Comparison of ENCODE assay signal across 1 cellular context in the genomic region with DNA sequence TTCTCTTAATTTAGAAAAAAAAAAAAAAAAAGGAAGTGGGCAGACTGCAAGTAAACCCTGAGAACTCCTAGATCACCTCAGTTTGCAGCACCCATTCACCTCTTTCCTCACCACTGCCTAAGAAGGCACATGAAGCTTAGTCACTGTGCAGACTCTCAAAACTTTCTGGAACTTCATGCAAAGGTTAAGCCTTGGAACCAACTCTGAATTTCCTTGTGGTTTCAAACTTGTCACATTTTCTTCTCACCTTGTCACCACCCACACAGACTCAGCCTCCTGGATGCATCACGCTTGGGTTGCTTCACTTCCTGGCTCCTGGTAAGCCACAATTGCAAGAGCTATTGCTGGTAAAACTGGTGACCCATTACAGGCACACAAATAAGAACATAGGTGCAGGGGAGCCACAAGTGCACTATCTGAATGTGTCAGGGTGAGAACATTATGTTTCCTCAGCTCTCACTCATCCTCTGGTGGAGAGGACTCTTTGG.
TF ChIP-seq lines count a peak whose summit lies in the region.

No MANE protein-coding gene starts in this region.

TF ChIP-seq in IMR-90, 13 proteins besides CTCF, POLR2A, EP300 and RAD21 (continued from another document):
- TF ChIP-seq, protein P1, sequence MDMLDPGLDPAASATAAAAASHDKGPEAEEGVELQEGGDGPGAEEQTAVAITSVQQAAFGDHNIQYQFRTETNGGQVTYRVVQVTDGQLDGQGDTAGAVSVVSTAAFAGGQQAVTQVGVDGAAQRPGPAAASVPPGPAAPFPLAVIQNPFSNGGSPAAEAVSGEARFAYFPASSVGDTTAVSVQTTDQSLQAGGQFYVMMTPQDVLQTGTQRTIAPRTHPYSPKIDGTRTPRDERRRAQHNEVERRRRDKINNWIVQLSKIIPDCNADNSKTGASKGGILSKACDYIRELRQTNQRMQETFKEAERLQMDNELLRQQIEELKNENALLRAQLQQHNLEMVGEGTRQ (IDR thresholded peaks at IDR 0.05; ENCODE audit: low read depth, low read length), result no peak
- TF ChIP-seq MAZ (IDR thresholded peaks at IDR 0.05; ENCODE audit: borderline replicate concordance, low read depth, low read length) (no peak), MAFK (IDR thresholded peaks at IDR 0.05; ENCODE audit: low read depth, low read length) (peak; percentile 15; the same call in 1 of the 2 replicates), SMC3 (IDR thresholded peaks at IDR 0.05; ENCODE audit: low read depth, low read length) (no peak), RFX5 (IDR thresholded peaks at IDR 0.05; ENCODE audit: low read depth, low read length) (no peak), ELK1 (IDR thresholded peaks at IDR 0.05; ENCODE audit: borderline replicate concordance, low read depth, low read length) (no peak), MXI1 (IDR thresholded peaks at IDR 0.05; ENCODE audit: borderline replicate concordance, low read depth, low read length) (no peak)
